In the genomic region with DNA sequence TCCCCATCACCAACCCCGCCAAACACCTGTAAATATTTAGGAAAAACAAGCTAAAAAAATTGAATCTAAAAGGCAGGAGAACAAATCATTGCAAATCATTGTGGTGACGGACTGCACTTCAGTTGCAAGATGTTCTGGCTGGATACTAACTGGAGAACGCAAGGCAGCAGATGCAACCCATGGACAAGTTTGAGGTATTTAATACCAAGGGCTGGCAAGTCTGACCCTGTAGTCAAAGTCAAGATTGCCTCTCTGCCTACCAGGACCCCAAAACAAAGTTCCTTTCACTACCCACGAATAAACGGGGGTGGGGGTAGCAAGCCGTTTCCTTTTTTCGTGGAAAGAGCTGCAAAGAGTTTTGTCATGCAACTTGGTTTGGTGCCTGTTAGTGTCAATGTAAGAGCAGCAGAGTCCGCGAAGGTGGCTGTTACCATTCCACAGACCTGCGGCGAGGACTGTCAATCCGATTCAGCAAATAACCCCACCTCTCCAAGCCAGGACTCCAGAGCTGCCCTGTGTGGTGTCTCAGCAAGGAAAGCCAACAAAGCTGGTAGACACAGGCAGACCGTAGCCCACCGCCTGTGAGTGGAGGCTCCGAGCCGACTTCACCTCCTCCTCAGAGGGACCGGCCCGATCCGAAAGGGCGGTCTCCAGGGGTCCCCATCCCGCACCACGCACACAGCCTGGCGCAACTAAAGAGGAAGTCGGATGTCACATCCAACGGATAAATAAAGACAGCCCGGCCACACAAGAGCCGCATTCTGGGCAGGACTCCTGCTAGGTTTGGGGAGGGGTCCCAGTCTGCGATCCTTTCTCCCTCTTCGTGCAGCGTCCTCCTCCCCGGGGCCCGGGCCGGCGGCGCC, we compare ENCODE assay signal across 8 cellular contexts. TPM values are rescaled to one million over a fixed set of nuclear protein-coding genes. Genes with fewer than 3 reads are reported as not detected.
DNase-seq lines count a peak whose midpoint lies in the region; ATAC-seq and TF ChIP-seq lines count a peak whose summit lies in the region.

No MANE protein-coding gene starts in this region.

- no peak overlapping the region for H2AK5ac ChIP-seq in trophoblast cell (ENCODE audit: low read length)

- no peak overlapping the region for H3K23ac ChIP-seq in trophoblast cell (ENCODE audit: low read length)

- H3K79me2 ChIP-seq in trophoblast cell (ENCODE audit: control insufficient read depth, insufficient read depth, low read length, poor library complexity), result no peaks in the 10 kb centered on the region

- TF ChIP-seq CTCF in AG09309 (IDR thresholded peaks at IDR 0.05; ENCODE audit: control insufficient read depth, insufficient read depth, low read depth, low read length, missing control alignments), result no peak

- peaks cover 6% of the 10 kb centered on the region for H3K79me1 ChIP-seq in trophoblast cell (ENCODE audit: low read length)

- H2BK5ac ChIP-seq in trophoblast cell (ENCODE audit: low read depth, low read length, poor library complexity), result no peak overlapping the region

- no peak overlapping the region for H4K8ac ChIP-seq in trophoblast cell (ENCODE audit: low read depth, low read length)

- peak overlapping the region; percentile 96 for H3K4me2 ChIP-seq in trophoblast cell (ENCODE audit: low read length)

- no peaks in the 10 kb centered on the region for H3K36me3 ChIP-seq in trophoblast cell (ENCODE audit: control insufficient read depth in 1 of 2, insufficient read depth in 2 of 2, low read length in 2 of 2)

- H3K4ac ChIP-seq in trophoblast cell (ENCODE audit: low read depth, low read length), result no peak overlapping the region

- ATAC-seq in GM19372 (IDR thresholded peaks at IDR 0.05; ENCODE audit: low read depth, unreplicated experiment), result peak; percentile 0
- ATAC-seq in GM18511 (IDR thresholded peaks at IDR 0.05; ENCODE audit: unreplicated experiment), result no peak

- H4K12ac ChIP-seq in trophoblast cell (ENCODE audit: low read depth, low read length), result peak overlapping the region; percentile 28

- peak overlapping the region; percentile 51 for H3K18ac ChIP-seq in trophoblast cell (ENCODE audit: low read length)

- H2AFZ ChIP-seq in trophoblast cell (ENCODE audit: insufficient read depth, low read length, poor library complexity), result peak overlapping the region; percentile 74

- no peak overlapping the region for H4K91ac ChIP-seq in trophoblast cell (ENCODE audit: low read depth, low read length)

- intact Hi-C loops in cardiac septum (cut with DNase I), result loop anchor here (2.0 to 5.0 kb wide), 3 partner anchors 68 to 197 kb away; no protein-coding TSS in a partner anchor

- H3K9me3 ChIP-seq in trophoblast cell (ENCODE audit: insufficient read depth, low read depth, low read length), result no peaks in the 10 kb centered on the region

- peak overlapping the region; percentile 11 for H3K14ac ChIP-seq in trophoblast cell (ENCODE audit: low read length)

- no peak overlapping the region for H3K27ac ChIP-seq in trophoblast cell (ENCODE audit: low read depth, low read length)

- no peak overlapping the region for H2BK12ac ChIP-seq in trophoblast cell (ENCODE audit: low read length)

- WGBS in trophoblast cell (ENCODE audit: extremely low coverage, insufficient coverage, insufficient read length), result no CpG with 5 or more reads among the region's 35 CpGs

- H3K27me3 ChIP-seq in trophoblast cell (ENCODE audit: insufficient read depth, low read length), result no peaks in the 10 kb centered on the region

- no peak for DNase-seq in AG09309 (ENCODE audit: low read depth)
- DNase-seq in NCI-H748 (lab: John Stamatoyannopoulos, UW; ENCODE audit: unreplicated experiment), result peak; percentile 80
- DNase-seq in activated naive CD4-positive, alpha-beta T cell treated with anti-CD3 and anti-CD28 coated beads, Interleukin-2, amount 50 U/mL, for 16 hours, result peak; percentile 28
- DNase-seq in cardiac septum (ENCODE audit: low spot score), result peak; percentile 77
- DNase-seq in trophoblast cell, result no peak
- DNase-seq in AG08396 (ENCODE audit: low spot score), result no peak

- no peak overlapping the region for H3K9ac ChIP-seq in trophoblast cell (ENCODE audit: low read length)

- H3K4me3 ChIP-seq in AG09309 (ENCODE audit: control insufficient read depth, low read depth, low read length) (peak overlapping the region; percentile 58), trophoblast cell (ENCODE audit: low read depth, low read length) (peak overlapping the region; percentile 78)

- H2BK120ac ChIP-seq in trophoblast cell (ENCODE audit: insufficient read depth, low read length, poor library complexity), result no peak overlapping the region

- peaks cover 10 to 13% of the 10 kb centered on the region in 2 experiments for H3K4me1 ChIP-seq in trophoblast cell (ENCODE audit: control insufficient read depth in 1 of 2, insufficient read depth in 2 of 2, low read length in 2 of 2)

RNA-seq across cellular contexts. Expression of gene ANKRD44, which starts 1.0 kb away (rescaled TPM):
- 6.4 TPM for total RNA-seq in cardiac septum
- 2.9 and 4.0 TPM in 2 replicates for polyA plus RNA-seq in trophoblast cell (2013)

Comparison
In these comparisons a context has a peak if more than half of its experiments do, and no peak if none do; other contexts are left out.
1. DNase-seq: peak in NCI-H748 (single experiment), activated naive CD4-positive, alpha-beta T cell treated with anti-CD3 and anti-CD28 coated beads, Interleukin-2, amount 50 U/mL, for 16 hours (single experiment) and cardiac septum (single experiment); none in AG09309 (single experiment), trophoblast cell (0 of 2) and AG08396 (single experiment).